In genomic region chr5:111122398-111122797, GRCh38 we compare ENCODE assay signal across 1 cellular context.
TF ChIP-seq lines count a peak whose summit lies in the region.

No MANE protein-coding gene starts in this region.

TF ChIP-seq in HepG2, 621 proteins besides CTCF, POLR2A, EP300 and RAD21 (continued from another document):
- TF ChIP-seq PRDM15 (CRISPR knock-in tag; IDR thresholded peaks at IDR 0.05) (no peak), CHCHD3 (CRISPR knock-in tag; IDR thresholded peaks at IDR 0.05) (no peak), CAMTA2 (CRISPR knock-in tag; IDR thresholded peaks at IDR 0.05; ENCODE audit: borderline replicate concordance) (no peak), GZF1 (CRISPR knock-in tag; IDR thresholded peaks at IDR 0.05) (no peak), ZXDC (CRISPR knock-in tag; IDR thresholded peaks at IDR 0.05) (no peak), ZSCAN30 (CRISPR knock-in tag; IDR thresholded peaks at IDR 0.05) (no peak), ZNF280B (CRISPR knock-in tag; IDR thresholded peaks at IDR 0.05; ENCODE audit: borderline replicate concordance) (no peak), HIVEP1 (CRISPR knock-in tag; IDR thresholded peaks at IDR 0.05) (no peak), PAX8 (CRISPR knock-in tag; IDR thresholded peaks at IDR 0.05; ENCODE audit: borderline replicate concordance) (no peak), NPAS2 (CRISPR knock-in tag; IDR thresholded peaks at IDR 0.05; ENCODE audit: borderline replicate concordance) (no peak), IKZF5 (CRISPR knock-in tag; IDR thresholded peaks at IDR 0.05) (no peak), ZNF530 (CRISPR knock-in tag; IDR thresholded peaks at IDR 0.05; ENCODE audit: low read depth) (no peak), ZNF143 (CRISPR knock-in tag; IDR thresholded peaks at IDR 0.05) (no peak), SMAD9 (CRISPR knock-in tag; IDR thresholded peaks at IDR 0.05) (no peak), AKNA (CRISPR knock-in tag; IDR thresholded peaks at IDR 0.05; ENCODE audit: borderline replicate concordance) (no peak), EEA1 (CRISPR knock-in tag; IDR thresholded peaks at IDR 0.05; ENCODE audit: borderline replicate concordance) (no peak)
- TF ChIP-seq, protein P1, sequence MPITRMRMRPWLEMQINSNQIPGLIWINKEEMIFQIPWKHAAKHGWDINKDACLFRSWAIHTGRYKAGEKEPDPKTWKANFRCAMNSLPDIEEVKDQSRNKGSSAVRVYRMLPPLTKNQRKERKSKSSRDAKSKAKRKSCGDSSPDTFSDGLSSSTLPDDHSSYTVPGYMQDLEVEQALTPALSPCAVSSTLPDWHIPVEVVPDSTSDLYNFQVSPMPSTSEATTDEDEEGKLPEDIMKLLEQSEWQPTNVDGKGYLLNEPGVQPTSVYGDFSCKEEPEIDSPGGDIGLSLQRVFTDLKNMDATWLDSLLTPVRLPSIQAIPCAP (CRISPR knock-in tag; IDR thresholded peaks at IDR 0.05; ENCODE audit: low read depth) = no peak
